ENCODE assay signal across 23 cellular contexts in genomic region chr1:117760069-117760468, GRCh38.
"Had no signal": no experiment of that assay in that cellular context is flagged by ENCODE, and none has a peak within 500 bp of the region (broad histone marks: within the 10 kb centered on the region; RNA-seq: fewer than 3 reads in every experiment).

No MANE protein-coding gene starts in this region.

- H3K27me3 ChIP-seq: breast epithelium, ovary, sigmoid colon, suprapubic skin, tibial artery had no signal

- H3K9me3 ChIP-seq: breast epithelium, ovary, prostate gland, sigmoid colon, suprapubic skin, tibial artery had no signal

- FAIRE-seq: endothelial cell of umbilical vein, keratinocyte, small intestine had no signal

- H3K4me3 ChIP-seq: breast epithelium, ovary, prostate gland, sigmoid colon, suprapubic skin, tibial artery had no signal

- DNase-seq: activated B cell treated with CpG ODN at 0.5 μM for 24 hours; activated naive CD4-positive, alpha-beta T cell; activated T-cell treated with anti-CD3 and anti-CD28 coated beads for 4 hours; activated T-cell treated with anti-CD3 and anti-CD28 coated beads, Interleukin-2, amount 50 U/mL, for 72 hours; central memory CD4-positive, alpha-beta T cell; head of caudate nucleus; hippocampal formation; left colon; naive B cell; ovary; retina; sigmoid colon; small intestine; stimulated activated CD4-positive, alpha-beta T cell treated with anti-CD3 and anti-CD28 coated beads, Interleukin-1b, Interleukin-23, amount 100 ng/mL, for 48 hours; stimulated activated naive B cell treated with anti-CD40 and anti-IgM and Interleukin-4, amounts not matched to agents 10 μg/mL and 1 μg/mL and 100 μg/mL, for 72 hours; tibial artery had no signal

- H3K36me3 Mint-ChIP-seq: activated naive CD4-positive, alpha-beta T cell treated with anti-CD3 and anti-CD28 coated beads, Interleukin-2, amount 50 U/mL, for 72 hours had no signal

- H3K36me3 ChIP-seq: breast epithelium, ovary, prostate gland, sigmoid colon, suprapubic skin, tibial artery had no signal

- H3K9me3 Mint-ChIP-seq: activated naive CD4-positive, alpha-beta T cell treated with anti-CD3 and anti-CD28 coated beads, Interleukin-2, amount 50 U/mL, for 72 hours; activated T-cell treated with anti-CD3 and anti-CD28 coated beads, Interleukin-2, amount 50 U/mL, for 72 hours had no signal

- H3K4me3 Mint-ChIP-seq: activated B cell treated with CpG ODN at 0.5 μM for 24 hours; activated T-cell treated with anti-CD3 and anti-CD28 coated beads, Interleukin-2, amount 50 U/mL, for 72 hours; mesothelial cell of epicardium; naive B cell; stimulated activated naive B cell treated with anti-CD40 and anti-IgM and Interleukin-4, amounts not matched to agents 10 μg/mL and 1 μg/mL and 100 μg/mL, for 72 hours had no signal

- H3K4me1 ChIP-seq: breast epithelium, prostate gland had no signal

- H3K27ac Mint-ChIP-seq: activated B cell treated with CpG ODN at 0.5 μM for 24 hours; activated naive CD4-positive, alpha-beta T cell treated with anti-CD3 and anti-CD28 coated beads, Interleukin-2, amount 50 U/mL, for 72 hours; activated T-cell treated with anti-CD3 and anti-CD28 coated beads, Interleukin-2, amount 50 U/mL, for 72 hours; mesothelial cell of epicardium; stimulated activated naive B cell treated with anti-CD40 and anti-IgM and Interleukin-4, amounts not matched to agents 10 μg/mL and 1 μg/mL and 100 μg/mL, for 72 hours had no signal

- H3K27ac ChIP-seq: breast epithelium, ovary, prostate gland, sigmoid colon, suprapubic skin, tibial artery had no signal
